In genomic region chr6:150373260-150373701, GRCh38 we compare ENCODE assay signal across 15 cellular contexts. TPM values are rescaled to one million over a fixed set of nuclear protein-coding genes. Genes with fewer than 3 reads are reported as not detected.
DNase-seq lines count a peak whose midpoint lies in the region; ATAC-seq, FAIRE-seq and TF ChIP-seq lines count a peak whose summit lies in the region.
"Had no signal": no experiment of that assay in that cellular context is flagged by ENCODE, and none has a peak within 500 bp of the region (broad histone marks: within the 10 kb centered on the region; RNA-seq: fewer than 3 reads in every experiment).

No MANE protein-coding gene starts in this region.

- no peaks in the 10 kb centered on the region for H3K36me3 ChIP-seq in ACC112 (ENCODE audit: insufficient read depth, low read length)
- H3K36me3 ChIP-seq: BLaER1, cardiac muscle cell had no signal

- H3K4me3 ChIP-seq in ACC112 (ENCODE audit: low read depth, low read length): peak overlapping the region; percentile 43; the same call in 1 of the 2 replicates
- no peak overlapping the region for H3K4me3 ChIP-seq in epithelial cell of esophagus (ENCODE audit: low read length)
- H3K4me3 ChIP-seq: BLaER1, cardiac muscle cell had no signal

- H3K27ac ChIP-seq in ACC112 (ENCODE audit: low read depth, low read length): peak overlapping the region; percentile 81
- H3K27ac ChIP-seq: BLaER1, cardiac muscle cell had no signal

- ATAC-seq in GM18868 (IDR thresholded peaks at IDR 0.05; ENCODE audit: unreplicated experiment): peak; percentile 50
- ATAC-seq in left lobe of liver: peak; percentile 36
- ATAC-seq in GM18867 (IDR thresholded peaks at IDR 0.05; ENCODE audit: unreplicated experiment): no peak
- no peak for ATAC-seq in GM19467 (IDR thresholded peaks at IDR 0.05; ENCODE audit: unreplicated experiment)
- ATAC-seq: activated CD4-positive, CD25-positive, alpha-beta regulatory T cell treated with anti-CD3 and anti-CD28 coated beads, Interleukin-2, amount 50 U/mL, for 24 hours; stimulated activated naive B cell treated with anti-CD40 and anti-IgM and Interleukin-4, amounts not matched to agents 10 μg/mL and 1 μg/mL and 100 μg/mL, for 72 hours; T-cell had no signal

- H3K79me2 ChIP-seq in ACC112 (ENCODE audit: control insufficient read depth, insufficient read depth, low read length, unreplicated experiment): no peaks in the 10 kb centered on the region

- no peak for FAIRE-seq in H54 (lab: Jason Lieb, UNC)

- DNase-seq in epithelial cell of esophagus (ENCODE audit: low read depth) (peak; percentile 76), left lobe of liver (ENCODE audit: low spot score) (peak; percentile 68), H54 (ENCODE audit: insufficient read length, low spot score) (no peak), NCI-H524 treated with DMSO at 0.1 percent for 48 hours (lab: John Stamatoyannopoulos, UW) (no peak)
- DNase-seq: NCI-H1048; stimulated activated CD4-positive, alpha-beta T cell treated with anti-CD3 and anti-CD28 coated beads, Interleukin-2, amount 100 ng/mL, for 48 hours; stimulated activated naive B cell treated with anti-CD40 and anti-IgM and Interleukin-4, amounts not matched to agents 10 μg/mL and 1 μg/mL and 100 μg/mL, for 72 hours; T-cell had no signal

- TF ChIP-seq POLR2A in H54 (IDR thresholded peaks at IDR 0.05; ENCODE audit: low read depth, low read length): no peak

- H3K27me3 ChIP-seq in ACC112 (ENCODE audit: insufficient read depth, low read length): 0 out of 2 replicates have a peak, but pooled peaks cover 5% of the 10 kb centered on the region
- H3K27me3 ChIP-seq: BLaER1 had no signal

- H2AFZ ChIP-seq in ACC112 (ENCODE audit: low read length, unreplicated experiment): no peak overlapping the region

- TF ChIP-seq CTCF in epithelial cell of esophagus (IDR thresholded peaks at IDR 0.05; ENCODE audit: insufficient read depth, low read depth, low read length, missing control alignments): no peak

- H3K4me1 ChIP-seq in ACC112 (ENCODE audit: control insufficient read depth, insufficient read depth, low read length, unreplicated experiment): peaks cover 15% of the 10 kb centered on the region
- H3K4me1 ChIP-seq: BLaER1 had no signal

RNA-seq across cellular contexts. Expression of gene IYD, which starts 4.5 kb away (rescaled TPM):
- 28.2 TPM for total RNA-seq in left lobe of liver
- total RNA-seq: cardiac muscle cell, T-cell had no signal

Comparison
In these comparisons a context has a peak if more than half of its experiments do, and no peak if none do; other contexts are left out.
1. ATAC-seq: peak in GM18868 (single experiment) and left lobe of liver (single experiment); none in GM18867 (single experiment) and GM19467 (single experiment).
2. DNase-seq: peak in epithelial cell of esophagus (single experiment) and left lobe of liver (single experiment); none in H54 (single experiment) and NCI-H524 treated with DMSO at 0.1 percent for 48 hours (single experiment).